In the genomic region with DNA sequence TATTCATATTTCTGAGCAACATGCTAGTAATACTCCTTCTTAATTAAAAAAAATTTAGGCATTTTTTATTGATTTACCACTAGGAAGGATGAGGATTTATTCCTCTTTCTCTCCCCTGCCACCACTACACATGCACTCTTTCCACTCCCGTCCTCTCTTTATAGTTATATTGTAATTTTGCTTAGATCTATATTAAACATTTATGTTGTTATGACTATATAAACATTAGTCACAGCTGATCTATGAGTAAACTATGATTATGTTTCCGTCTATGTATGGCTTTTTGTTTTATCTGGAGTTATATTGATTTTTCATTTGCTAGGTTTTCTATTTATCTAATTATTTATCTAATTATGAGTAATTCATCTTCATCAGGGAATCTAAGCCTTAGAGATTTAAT, we compare ENCODE assay signal across 2 cellular contexts.
TF ChIP-seq lines count a peak whose summit lies in the region.

No MANE protein-coding gene starts in this region.

TF ChIP-seq in IMR-90, 13 proteins besides CTCF, POLR2A, EP300 and RAD21:
- no peak for TF ChIP-seq FOS (IDR thresholded peaks at IDR 0.05; ENCODE audit: low read depth, low read length)
- no peak for TF ChIP-seq SMC3 (IDR thresholded peaks at IDR 0.05; ENCODE audit: low read depth, low read length)
- no peak for TF ChIP-seq CHD1 (IDR thresholded peaks at IDR 0.05; ENCODE audit: low read depth, low read length)
- TF ChIP-seq NFE2L2 (IDR thresholded peaks at IDR 0.05; ENCODE audit: low read depth, low read length) = no peak
- no peak for TF ChIP-seq MAFK (IDR thresholded peaks at IDR 0.05; ENCODE audit: low read depth, low read length)
- TF ChIP-seq RCOR1 (IDR thresholded peaks at IDR 0.05; ENCODE audit: insufficient replicate concordance, low read length) = no peak

TF ChIP-seq in endothelial cell of umbilical vein, 7 proteins besides CTCF, POLR2A, EP300 and RAD21:
- TF ChIP-seq POLR2AphosphoS5 (IDR thresholded peaks at IDR 0.05; ENCODE audit: insufficient read depth, low read depth, low read length) (no peak), JUN (IDR thresholded peaks at IDR 0.05; ENCODE audit: borderline replicate concordance, insufficient read depth, insufficient read length, low read depth) (no peak), GATA2 (IDR thresholded peaks at IDR 0.05; ENCODE audit: insufficient read depth, insufficient read length, low read depth, low read length) (peak; percentile 42), MYC (IDR thresholded peaks at IDR 0.05; ENCODE audit: low read depth, low read length) (no peak), FOS (IDR thresholded peaks at IDR 0.05; ENCODE audit: borderline replicate concordance, insufficient read depth, low read length) (peak; percentile 54)
- TF ChIP-seq, protein P1, sequence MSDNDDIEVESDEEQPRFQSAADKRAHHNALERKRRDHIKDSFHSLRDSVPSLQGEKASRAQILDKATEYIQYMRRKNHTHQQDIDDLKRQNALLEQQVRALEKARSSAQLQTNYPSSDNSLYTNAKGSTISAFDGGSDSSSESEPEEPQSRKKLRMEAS (IDR thresholded peaks at IDR 0.05; ENCODE audit: insufficient read depth, insufficient read length) = no peak
